13 cellular contexts compared by ENCODE assay signal in genomic region chr7:122532406-122533269, GRCh38.
A peak's percentile ranks its signal among the peaks of the same experiment; 100 is the strongest.
DNase-seq lines count a peak whose midpoint lies in the region; ATAC-seq, FAIRE-seq and TF ChIP-seq lines count a peak whose summit lies in the region.
"Had no signal": no experiment of that assay in that cellular context is flagged by ENCODE, and none has a peak within 500 bp of the region (broad histone marks: within the 10 kb centered on the region; RNA-seq: fewer than 3 reads in every experiment).

No MANE protein-coding gene starts in this region.

- no peaks in the 10 kb centered on the region for H3K36me3 Mint-ChIP-seq in progenitor cell of endocrine pancreas (ENCODE audit: insufficient read depth)
- H3K36me3 Mint-ChIP-seq: CD4-positive, CD25-positive, alpha-beta regulatory T cell had no signal

- no peak for ATAC-seq in HG03097 (IDR thresholded peaks at IDR 0.05; ENCODE audit: low FRiP score, unreplicated experiment)
- ATAC-seq in HG02973 (IDR thresholded peaks at IDR 0.05; ENCODE audit: unreplicated experiment), result no peak

- no peak overlapping the region for H3K4me3 Mint-ChIP-seq in progenitor cell of endocrine pancreas (ENCODE audit: low read depth)
- H3K4me3 Mint-ChIP-seq: CD4-positive, CD25-positive, alpha-beta regulatory T cell had no signal

- DNase-seq in NCI-H2171 treated with DMSO at 0.1 percent for 48 hours (lab: John Stamatoyannopoulos, UW), result peak; percentile 29
- no peak for DNase-seq in NCI-H2171 (lab: John Stamatoyannopoulos, UW)
- DNase-seq in NAMALWA (ENCODE audit: low spot score), result peak; percentile 51
- no peak for DNase-seq in progenitor cell of endocrine pancreas (ENCODE audit: low spot score, unreplicated experiment)
- no peak for DNase-seq in activated CD4-positive, alpha-beta T cell treated with anti-CD3 and anti-CD28 coated beads for 4 hours
- DNase-seq: activated effector memory CD4-positive, alpha-beta T cell treated with anti-CD3 and anti-CD28 coated beads, Interleukin-2, amount 50 U/mL, for 16 hours; GOT3; NCI-H774 had no signal

- H3K4me1 Mint-ChIP-seq in progenitor cell of endocrine pancreas (ENCODE audit: low read depth), result no peaks in the 10 kb centered on the region
- H3K4me1 Mint-ChIP-seq: CD4-positive, CD25-positive, alpha-beta regulatory T cell had no signal

- H3K27ac Mint-ChIP-seq in progenitor cell of endocrine pancreas, result no peak overlapping the region
- H3K27ac Mint-ChIP-seq: CD4-positive, CD25-positive, alpha-beta regulatory T cell had no signal

- TF ChIP-seq CTCF in progenitor cell of endocrine pancreas (IDR thresholded peaks at IDR 0.05; ENCODE audit: unreplicated experiment), result peak; percentile 64

- peak; percentile 59 for FAIRE-seq in endometrium (lab: Jason Lieb, UNC)
- FAIRE-seq: keratinocyte had no signal

- no peaks in the 10 kb centered on the region for H3K27me3 Mint-ChIP-seq in progenitor cell of endocrine pancreas
- H3K27me3 Mint-ChIP-seq: CD4-positive, CD25-positive, alpha-beta regulatory T cell had no signal

- no peaks in the 10 kb centered on the region for H3K9me3 Mint-ChIP-seq in progenitor cell of endocrine pancreas (ENCODE audit: low read depth)

Comparison
In these comparisons a context has a peak if more than half of its experiments do, and no peak if none do; other contexts are left out.
1. DNase-seq: peak in NCI-H2171 treated with DMSO at 0.1 percent for 48 hours (single experiment) and NAMALWA (single experiment); none in NCI-H2171 (single experiment), progenitor cell of endocrine pancreas (single experiment) and activated CD4-positive, alpha-beta T cell treated with anti-CD3 and anti-CD28 coated beads for 4 hours (0 of 2).